In genomic region chr1:87030740-87031400, GRCh38 we compare ENCODE assay signal across 16 cellular contexts.
DNase-seq lines count a peak whose midpoint lies in the region; ATAC-seq, FAIRE-seq and TF ChIP-seq lines count a peak whose summit lies in the region.
"Had no signal": no experiment of that assay in that cellular context is flagged by ENCODE, and none has a peak within 500 bp of the region (broad histone marks: within the 10 kb centered on the region; RNA-seq: fewer than 3 reads in every experiment).

No MANE protein-coding gene starts in this region.

- TF ChIP-seq CTCF in DOHH2 (IDR thresholded peaks at IDR 0.05; ENCODE audit: low read depth, low read length, poor library complexity, severe bottlenecking) = no peak
- TF ChIP-seq CTCF in Peyer's patch (IDR thresholded peaks at IDR 0.05) = no peak

- TF ChIP-seq POLR2A in Peyer's patch (IDR thresholded peaks at IDR 0.05) = no peak

- ATAC-seq in HG02588 (IDR thresholded peaks at IDR 0.05; ENCODE audit: unreplicated experiment) (peak; percentile 95), HG03280 (IDR thresholded peaks at IDR 0.05; ENCODE audit: unreplicated experiment) (peak; percentile 82)
- ATAC-seq: activated CD8-positive, alpha-beta T cell treated with anti-CD3 and anti-CD28 coated beads for 36 hours; right cardiac atrium had no signal

- FAIRE-seq in GM19239 (lab: Jason Lieb, UNC) = peak; percentile 91
- FAIRE-seq: A204.1, D721Med had no signal

- peaks cover 88% of the 10 kb centered on the region for H3K4me1 ChIP-seq in DOHH2 (ENCODE audit: control insufficient read depth, low read length)
- H3K4me1 ChIP-seq in Peyer's patch = no peaks in the 10 kb centered on the region
- H3K4me1 ChIP-seq: tibial artery had no signal

- H3K4me3 ChIP-seq in DOHH2 (ENCODE audit: low read length) (peak overlapping the region; percentile 21; the same call in 1 of the 2 replicates), Peyer's patch (no peak overlapping the region)
- H3K4me3 ChIP-seq: tibial artery had no signal

- peaks cover 8% of the 10 kb centered on the region; the same call in 1 of the 2 replicates for H3F3A ChIP-seq in DOHH2 (ENCODE audit: control insufficient read depth, insufficient read depth)

- peak overlapping the region; percentile 38 for H3K4me2 ChIP-seq in DOHH2 (ENCODE audit: low read length)

- H3K36me3 ChIP-seq in DOHH2 (ENCODE audit: control insufficient read depth, low read length) (peaks cover 34% of the 10 kb centered on the region; the same call in 1 of the 2 replicates), Peyer's patch (no peaks in the 10 kb centered on the region)
- H3K36me3 ChIP-seq: tibial artery had no signal

- H3K27me3 ChIP-seq in DOHH2 (ENCODE audit: control insufficient read depth, low read length) = no peaks in the 10 kb centered on the region
- H3K27me3 ChIP-seq in Peyer's patch = no peaks in the 10 kb centered on the region
- H3K27me3 ChIP-seq: tibial artery had no signal

- H3K27ac ChIP-seq in DOHH2 (ENCODE audit: low read depth, low read length) = peak overlapping the region; percentile 3; the same call in 1 of the 2 replicates
- no peak overlapping the region for H3K27ac ChIP-seq in Peyer's patch
- H3K27ac ChIP-seq: tibial artery had no signal

- no peaks in the 10 kb centered on the region for H4K20me1 ChIP-seq in DOHH2 (ENCODE audit: control insufficient read depth, insufficient read depth, low read depth, low read length)

- H3K79me2 ChIP-seq in DOHH2 (ENCODE audit: control insufficient read depth, low read length) = peaks cover 99% of the 10 kb centered on the region

- no peaks in the 10 kb centered on the region for H3K9me2 ChIP-seq in DOHH2 (replicated peaks; ENCODE audit: control insufficient read depth, low read length)

- DNase-seq in GM19239 (ENCODE audit: insufficient read length, low spot score) = no peak
- DNase-seq in GOT3 (lab: John Stamatoyannopoulos, UW) = no peak
- DNase-seq in activated T-cell treated with anti-CD3 and anti-CD28 coated beads, Interleukin-2, amount 50 U/mL, for 48 hours = no peak
- DNase-seq in Peyer's patch = no peak
- DNase-seq in NCI-H1092 (lab: John Stamatoyannopoulos, UW) = no peak
- DNase-seq: activated CD8-positive, alpha-beta T cell treated with anti-CD3 and anti-CD28 coated beads for 36 hours; mesendoderm; NCI-H146; NK-92 treated with Interleukin-12 subunit alpha and Interleukin-12 subunit beta, amount 100 ng/mL, for 24 hours; right cardiac atrium; tibial artery had no signal

- H3K9me3 ChIP-seq in DOHH2 (ENCODE audit: control insufficient read depth, insufficient read depth, low read length) (peaks cover 5% of the 10 kb centered on the region; the same call in 1 of the 2 replicates), Peyer's patch (no peaks in the 10 kb centered on the region)
- H3K9me3 ChIP-seq: tibial artery had no signal
